9 cellular contexts compared by ENCODE assay signal in the genomic region with DNA sequence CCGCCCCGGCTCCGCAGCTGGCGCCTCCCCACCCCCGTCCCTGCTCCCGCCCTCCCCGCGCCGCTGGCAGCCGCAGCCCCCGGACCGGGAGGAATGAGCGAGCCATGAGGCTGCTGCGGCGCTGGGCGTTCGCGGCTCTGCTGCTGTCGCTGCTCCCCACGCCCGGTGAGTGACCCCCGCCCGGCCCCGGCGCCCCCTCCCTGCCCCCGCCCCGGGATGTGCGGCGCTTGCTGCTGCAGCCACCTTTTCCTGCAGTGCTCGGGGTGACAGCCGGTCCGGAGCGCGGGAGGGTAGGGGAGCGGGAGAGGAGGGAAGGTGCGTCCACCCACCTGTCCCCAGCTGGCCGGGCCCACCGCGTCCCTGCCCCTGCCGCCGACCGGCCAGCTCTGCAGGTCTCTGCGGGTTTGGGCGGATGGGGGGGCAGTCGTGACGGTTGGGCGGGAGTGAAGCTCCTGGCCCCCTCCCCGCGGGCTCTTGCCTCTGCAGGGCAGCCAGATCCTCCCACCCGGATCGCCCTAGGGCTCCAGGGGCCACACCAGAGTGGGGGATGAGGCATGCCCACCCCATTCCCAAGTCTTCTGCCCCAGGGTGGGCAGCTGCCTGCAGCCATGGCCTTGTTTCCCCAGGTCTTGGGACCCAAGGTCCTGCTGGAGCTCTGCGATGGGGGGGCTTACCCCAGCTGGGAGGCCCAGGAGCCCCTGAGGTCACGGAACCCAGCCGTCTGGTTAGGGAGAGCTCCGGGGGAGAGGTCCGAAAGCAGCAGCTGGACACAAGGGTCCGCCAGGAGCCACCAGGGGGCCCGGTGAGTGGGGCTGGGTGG. TPM values are rescaled to one million over a fixed set of nuclear protein-coding genes. Genes with fewer than 3 reads are reported as not detected.
A peak's percentile ranks its signal among the peaks of the same experiment; 100 is the strongest.
DNase-seq lines count a peak whose midpoint lies in the region; ATAC-seq and TF ChIP-seq lines count a peak whose summit lies in the region.
"Had no signal": no experiment of that assay in that cellular context is flagged by ENCODE, and none has a peak within 500 bp of the region (broad histone marks: within the 10 kb centered on the region; RNA-seq: fewer than 3 reads in every experiment).

No MANE protein-coding gene starts in this region.

- BruUV-seq in Calu3 (replicated peaks; lab: Mats Ljungman, UMichigan) = no TSS peak

- H3K27ac Mint-ChIP-seq in Calu3 (ENCODE audit: unreplicated experiment) = no peak overlapping the region
- no peak overlapping the region for H3K27ac Mint-ChIP-seq in osteocyte (ENCODE audit: unreplicated experiment)

- H3K4me1 ChIP-seq in NT2/D1 (ENCODE audit: insufficient read depth, insufficient read length) (peaks cover 20% of the 10 kb centered on the region), esophagus (ENCODE audit: control insufficient read depth in 2 of 2, insufficient read depth in 2 of 2, low read length in 1 of 2) (peaks cover 6 to 8% of the 10 kb centered on the region in 2 donors)

- no peaks in the 10 kb centered on the region for H3K9me3 Mint-ChIP-seq in Calu3 (ENCODE audit: low read depth, unreplicated experiment)
- no peaks in the 10 kb centered on the region for H3K9me3 Mint-ChIP-seq in osteocyte (ENCODE audit: unreplicated experiment)

- H3K9me3 ChIP-seq in NT2/D1 (ENCODE audit: insufficient read depth, low read length) (no peaks in the 10 kb centered on the region), esophagus (ENCODE audit: control insufficient read depth in 2 of 2, insufficient read depth in 1 of 2, low read depth in 1 of 2, low read length in 1 of 2) (peaks cover 0 to 2% of the 10 kb centered on the region in 2 donors)

- peak overlapping the region; percentile 85 for H3K9ac ChIP-seq in NT2/D1 (ENCODE audit: insufficient read length, low read depth)

- H3K36me3 Mint-ChIP-seq in Calu3 (ENCODE audit: insufficient read depth, unreplicated experiment) (peaks cover 10% of the 10 kb centered on the region), osteocyte (ENCODE audit: unreplicated experiment) (no peaks in the 10 kb centered on the region)

- DNase-seq in Calu3 = no peak
- no peak for DNase-seq in NT2/D1 (ENCODE audit: low read depth, low spot score)
- DNase-seq in osteocyte (ENCODE audit: extremely low spot score, unreplicated experiment) = no peak
- DNase-seq in NCI-H526 treated with DMSO at 0.1 percent for 48 hours (lab: John Stamatoyannopoulos, UW) = no peak
- no peak for DNase-seq in left lobe of liver (ENCODE audit: low spot score)
- no peak for DNase-seq in H4 (ENCODE audit: low spot score)
- DNase-seq in putamen (ENCODE audit: low spot score) = no peak
- DNase-seq: NCI-H774 had no signal

- no peak overlapping the region for H3K27ac ChIP-seq in esophagus (ENCODE audit: low read depth in 2 of 2, low read length in 1 of 2)

- no peak for ATAC-seq in left lobe of liver

- peaks cover 45% of the 10 kb centered on the region for H3K27me3 Mint-ChIP-seq in Calu3 (ENCODE audit: unreplicated experiment)
- H3K27me3 Mint-ChIP-seq in osteocyte (ENCODE audit: unreplicated experiment) = peaks cover 4% of the 10 kb centered on the region

- 6 to 11% methylated on average over 29 to 57 of the region's 58 CpGs for WGBS in esophagus, 2 donors

- H3K36me3 ChIP-seq in NT2/D1 (ENCODE audit: insufficient read depth, insufficient read length, low read length) (no peaks in the 10 kb centered on the region), esophagus (ENCODE audit: control insufficient read depth in 2 of 2, insufficient read depth in 2 of 2, low read length in 1 of 2) (no peaks in the 10 kb centered on the region)

- H3K4me3 ChIP-seq in NT2/D1 (ENCODE audit: insufficient read length, low read depth) = peak overlapping the region; percentile 62
- H3K4me3 ChIP-seq in esophagus (ENCODE audit: low read depth in 1 of 2, low read length in 2 of 2) = peak overlapping the region; percentile 13 to 47

- peaks cover 36% of the 10 kb centered on the region for H3K27me3 ChIP-seq in NT2/D1 (ENCODE audit: insufficient read depth, insufficient read length)
- peaks cover 0 to 10% of the 10 kb centered on the region in 2 donors for H3K27me3 ChIP-seq in esophagus (ENCODE audit: control insufficient read depth in 1 of 2, insufficient read depth in 2 of 2, low read length in 2 of 2)

- H3K4me3 Mint-ChIP-seq in Calu3 (ENCODE audit: low read depth, unreplicated experiment) (peak overlapping the region; percentile 61), osteocyte (ENCODE audit: unreplicated experiment) (peak overlapping the region; percentile 14)

- no peaks in the 10 kb centered on the region for H3K4me1 Mint-ChIP-seq in Calu3 (ENCODE audit: low read depth, unreplicated experiment)
- H3K4me1 Mint-ChIP-seq in osteocyte (ENCODE audit: unreplicated experiment) = no peaks in the 10 kb centered on the region

- TF ChIP-seq CTCF in Calu3 (IDR thresholded peaks at IDR 0.05; ENCODE audit: unreplicated experiment) (peak; percentile 44), osteocyte (IDR thresholded peaks at IDR 0.05) (no peak)

- CTCF ChIA-PET in Calu3 (lab: Charles Lee) = interaction anchor here (0.5 to 1.0 kb wide), 2 partner anchors 16 to 524 kb away, joined by 3 to 4 read pairs; no protein-coding TSS in a partner anchor

- intact Hi-C loops in Calu3 (cut with micrococcal nuclease; ENCODE audit: unreplicated experiment) = no loop called here

RNA-seq across cellular contexts. Expression of gene ADAM11, which starts 0.5 kb away (rescaled TPM):
- total RNA-seq in Calu3 (2022) = 0.57 and 1.2 TPM in 2 replicates
- polyA plus RNA-seq in esophagus = under 1 TPM; 0.55 to 0.59 TPM
- 1.0 and 1.7 TPM in 2 replicates for total RNA-seq in osteocyte
- 0.13 TPM for total RNA-seq in left lobe of liver
- 1.4 and 2.3 TPM in 2 replicates for total RNA-seq in H4 (2014; rRNA removed; shearing (Covaris generic))

RNA-seq across cellular contexts. Expression of gene DBF4B, which starts 50.8 kb away (rescaled TPM):
- total RNA-seq in Calu3 (2022) = 44.8 and 47.4 TPM in 2 replicates
- polyA plus RNA-seq in esophagus = 1 to 10 TPM; 2.1 to 4.5 TPM
- 6.7 and 9.2 TPM in 2 replicates for total RNA-seq in osteocyte
- 1.7 TPM for total RNA-seq in left lobe of liver
- total RNA-seq in H4 (2014; rRNA removed; shearing (Covaris generic)) = 8.7 and 9.2 TPM in 2 replicates
